ENCODE assay signal across 22 cellular contexts in genomic region chr1:157925419-157926166, GRCh38.
"Had no signal": no experiment of that assay in that cellular context is flagged by ENCODE, and none has a peak within 500 bp of the region (broad histone marks: within the 10 kb centered on the region; RNA-seq: fewer than 3 reads in every experiment).

No MANE protein-coding gene starts in this region.

- H3K9me3 ChIP-seq: esophagus squamous epithelium, heart left ventricle, mucosa of descending colon, right lobe of liver, tibial artery had no signal

- H3K4me1 ChIP-seq: esophagus squamous epithelium, heart left ventricle, right lobe of liver, tibial artery had no signal

- DNase-seq: activated CD4-positive, alpha-beta T cell treated with anti-CD3 and anti-CD28 coated beads, Interleukin-2, amount 10 ng/mL, durations not matched to agents 7 days and 5 days; activated CD4-positive, CD25-positive, alpha-beta regulatory T cell treated with anti-CD3 and anti-CD28 coated beads, Interleukin-2, amount 50 U/mL, for 72 hours; activated CD8-positive, alpha-beta memory T cell treated with anti-CD3 and anti-CD28 coated beads, Interleukin-2, amount 10 ng/mL, durations not matched to agents 7 days and 5 days; activated CD8-positive, alpha-beta T cell treated with anti-CD3 and anti-CD28 coated beads for 36 hours; activated effector memory CD4-positive, alpha-beta T cell treated with anti-CD3 and anti-CD28 coated beads, Interleukin-2, amount 50 U/mL, for 16 hours; activated naive CD4-positive, alpha-beta T cell treated with anti-CD3 and anti-CD28 coated beads, Interleukin-2, amount 10 ng/mL, durations not matched to agents 7 days and 5 days; activated T-cell treated with anti-CD3 and anti-CD28 coated beads for 4 hours; amygdala; cortex of kidney; endodermal cell; esophagus squamous epithelium; heart left ventricle; left colon; mesenchymal stem cell; posterior cingulate gyrus; right lobe of liver; stimulated activated CD4-positive, alpha-beta T cell treated with anti-CD3 and anti-CD28 coated beads, Interleukin-1b, Interleukin-23, amount 100 ng/mL, for 48 hours; substantia nigra; tibial artery had no signal

- H3K27me3 ChIP-seq: right lobe of liver, tibial artery had no signal

- ATAC-seq: activated CD8-positive, alpha-beta memory T cell treated with anti-CD3 and anti-CD28 coated beads, Interleukin-2, amount 10 ng/mL, durations not matched to agents 7 days and 5 days; activated CD8-positive, alpha-beta T cell treated with anti-CD3 and anti-CD28 coated beads for 36 hours; heart left ventricle; left colon; mucosa of descending colon had no signal

- H3K36me3 ChIP-seq: esophagus squamous epithelium, heart left ventricle, right lobe of liver, tibial artery had no signal

- H3K4me3 ChIP-seq: esophagus squamous epithelium, heart left ventricle, mucosa of descending colon, right lobe of liver, skin epidermis, tibial artery had no signal

- H3K27ac ChIP-seq: esophagus squamous epithelium, heart left ventricle, right lobe of liver, skin epidermis, tibial artery, VCaP had no signal
